ENCODE assay signal across 1 cellular context in genomic region chr9:132240860-132241482, GRCh38.
A peak's percentile ranks its signal among the peaks of the same experiment; 100 is the strongest.
TF ChIP-seq lines count a peak whose summit lies in the region.

No MANE protein-coding gene starts in this region.

TF ChIP-seq in K562, 482 proteins besides CTCF, POLR2A, EP300 and RAD21 (continued from another document):
- TF ChIP-seq, protein P1, sequence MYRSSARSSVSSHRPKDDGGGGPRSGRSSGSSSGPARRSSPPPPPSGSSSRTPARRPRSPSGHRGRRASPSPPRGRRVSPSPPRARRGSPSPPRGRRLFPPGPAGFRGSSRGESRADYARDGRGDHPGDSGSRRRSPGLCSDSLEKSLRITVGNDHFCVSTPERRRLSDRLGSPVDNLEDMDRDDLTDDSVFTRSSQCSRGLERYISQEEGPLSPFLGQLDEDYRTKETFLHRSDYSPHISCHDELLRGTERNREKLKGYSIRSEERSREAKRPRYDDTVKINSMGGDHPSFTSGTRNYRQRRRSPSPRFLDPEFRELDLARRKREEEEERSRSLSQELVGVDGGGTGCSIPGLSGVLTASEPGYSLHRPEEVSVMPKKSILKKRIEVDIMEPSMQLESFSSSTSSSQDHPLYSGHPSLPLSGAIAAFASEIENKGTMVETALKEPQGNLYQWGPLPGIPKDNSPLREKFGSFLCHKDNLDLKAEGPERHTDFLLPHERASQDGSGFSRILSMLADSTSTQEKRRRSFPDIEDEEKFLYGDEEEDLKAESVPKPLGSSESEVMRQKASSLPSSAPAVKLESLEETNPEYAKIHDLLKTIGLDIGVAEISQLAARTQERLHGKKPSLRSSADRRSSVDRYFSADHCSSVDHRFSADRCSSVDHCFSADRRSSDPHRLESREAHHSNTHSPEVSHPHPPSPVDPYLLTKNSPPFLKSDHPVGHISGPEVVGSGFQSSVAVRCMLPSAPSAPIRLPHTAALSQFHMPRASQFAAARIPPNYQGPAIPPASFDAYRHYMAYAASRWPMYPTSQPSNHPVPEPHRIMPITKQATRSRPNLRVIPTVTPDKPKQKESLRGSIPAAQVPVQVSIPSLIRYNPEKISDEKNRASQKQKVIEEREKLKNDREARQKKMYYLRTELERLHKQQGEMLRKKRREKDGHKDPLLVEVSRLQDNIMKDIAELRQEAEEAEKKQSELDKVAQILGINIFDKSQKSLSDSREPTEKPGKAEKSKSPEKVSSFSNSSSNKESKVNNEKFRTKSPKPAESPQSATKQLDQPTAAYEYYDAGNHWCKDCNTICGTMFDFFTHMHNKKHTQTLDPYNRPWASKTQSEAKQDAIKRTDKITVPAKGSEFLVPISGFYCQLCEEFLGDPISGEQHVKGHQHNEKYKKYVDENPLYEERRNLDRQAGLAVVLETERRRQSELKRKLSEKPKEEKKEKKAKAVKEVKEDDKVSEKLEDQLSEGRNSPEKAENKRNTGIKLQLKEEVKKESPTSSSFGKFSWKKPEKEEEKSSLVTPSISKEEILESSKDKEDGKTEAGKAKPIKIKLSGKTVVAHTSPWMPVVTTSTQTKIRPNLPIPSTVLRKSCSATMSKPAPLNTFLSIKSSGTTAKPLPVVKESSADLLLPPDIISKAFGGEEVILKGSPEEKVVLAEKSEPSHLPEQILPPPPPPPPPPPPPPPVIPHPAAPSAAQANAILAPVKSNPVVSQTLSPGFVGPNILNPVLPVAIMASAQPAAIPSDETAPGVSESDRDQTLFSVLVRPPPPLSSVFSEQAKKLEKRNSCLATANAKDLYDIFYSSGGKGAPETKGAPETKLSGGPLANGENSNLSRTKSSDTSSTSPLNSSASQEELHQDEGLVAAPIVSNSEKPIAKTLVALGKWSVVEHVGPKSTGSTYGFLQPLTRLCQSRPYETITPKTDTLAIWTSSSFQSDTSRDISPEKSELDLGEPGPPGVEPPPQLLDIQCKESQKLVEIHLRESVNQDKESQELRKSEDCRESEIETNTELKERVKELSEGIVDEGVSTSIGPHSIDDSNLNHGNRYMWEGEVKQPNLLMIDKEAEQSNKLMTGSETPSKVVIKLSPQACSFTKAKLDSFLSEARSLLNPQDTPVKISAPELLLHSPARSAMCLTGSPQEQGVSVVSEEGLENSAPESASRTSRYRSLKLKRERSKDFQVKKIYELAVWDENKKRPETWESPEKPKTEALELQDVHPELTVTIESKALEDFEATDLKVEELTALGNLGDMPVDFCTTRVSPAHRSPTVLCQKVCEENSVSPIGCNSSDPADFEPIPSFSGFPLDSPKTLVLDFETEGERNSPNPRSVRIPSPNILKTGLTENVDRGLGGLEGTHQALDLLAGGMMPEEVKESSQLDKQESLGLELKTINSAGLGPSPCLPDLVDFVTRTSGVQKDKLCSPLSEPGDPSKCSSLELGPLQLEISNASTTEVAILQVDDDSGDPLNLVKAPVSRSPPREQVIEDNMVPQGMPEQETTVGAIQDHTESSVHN (IDR thresholded peaks at IDR 0.05; ENCODE audit: borderline replicate concordance in 1 of 2, low read depth in 1 of 2), result no peak
- TF ChIP-seq SP1 (CRISPR knock-in tag; IDR thresholded peaks at IDR 0.05) (peak; percentile 56; the same call in 1 of the 2 replicates), EGR1 (conservative IDR thresholded peaks at IDR 0.05) (peak; percentile 73; the same call in 1 of the 2 replicates), PHF8 (IDR thresholded peaks at IDR 0.05; ENCODE audit: borderline replicate concordance, low read length) (peak; percentile 42; the same call in 1 of the 2 replicates), KLF13 (tag; IDR thresholded peaks at IDR 0.05; ENCODE audit: borderline replicate concordance, low read depth) (no peak), MAZ (CRISPR knock-in tag; conservative IDR thresholded peaks at IDR 0.05 in 1 of 2, IDR thresholded peaks at IDR 0.05 in 1 of 2) (peak in 1 of 2 experiments; percentile 32; a peak in 1 of 4 replicates), ZFX (CRISPR knock-in tag; IDR thresholded peaks at IDR 0.05) (peak; percentile 57), HDAC1 (IDR thresholded peaks at IDR 0.05) (peak in 1 of 2 experiments; percentile 41; a peak in 1 of 4 replicates), ZNF57 (CRISPR knock-in tag; IDR thresholded peaks at IDR 0.05) (no peak), CREB1 (IDR thresholded peaks at IDR 0.05) (peak; percentile 45; the same call in 1 of the 2 replicates), CREB1 (CRISPR knock-in tag; IDR thresholded peaks at IDR 0.05) (peak; percentile 55), NR2C2 (CRISPR knock-in tag; IDR thresholded peaks at IDR 0.05) (peak; percentile 23; the same call in 1 of the 2 replicates), NR2C2 (tag; IDR thresholded peaks at IDR 0.05) (no peak), PBX2 (CRISPR knock-in tag; IDR thresholded peaks at IDR 0.05; ENCODE audit: low read depth) (no peak), PBX2 (tag; conservative IDR thresholded peaks at IDR 0.05; ENCODE audit: low read depth) (no peak), L3MBTL2 (IDR thresholded peaks at IDR 0.05) (peak; percentile 92), POLR2G (IDR thresholded peaks at IDR 0.05; ENCODE audit: low read depth, low read length) (peak; percentile 71)
- TF ChIP-seq, protein P2, sequence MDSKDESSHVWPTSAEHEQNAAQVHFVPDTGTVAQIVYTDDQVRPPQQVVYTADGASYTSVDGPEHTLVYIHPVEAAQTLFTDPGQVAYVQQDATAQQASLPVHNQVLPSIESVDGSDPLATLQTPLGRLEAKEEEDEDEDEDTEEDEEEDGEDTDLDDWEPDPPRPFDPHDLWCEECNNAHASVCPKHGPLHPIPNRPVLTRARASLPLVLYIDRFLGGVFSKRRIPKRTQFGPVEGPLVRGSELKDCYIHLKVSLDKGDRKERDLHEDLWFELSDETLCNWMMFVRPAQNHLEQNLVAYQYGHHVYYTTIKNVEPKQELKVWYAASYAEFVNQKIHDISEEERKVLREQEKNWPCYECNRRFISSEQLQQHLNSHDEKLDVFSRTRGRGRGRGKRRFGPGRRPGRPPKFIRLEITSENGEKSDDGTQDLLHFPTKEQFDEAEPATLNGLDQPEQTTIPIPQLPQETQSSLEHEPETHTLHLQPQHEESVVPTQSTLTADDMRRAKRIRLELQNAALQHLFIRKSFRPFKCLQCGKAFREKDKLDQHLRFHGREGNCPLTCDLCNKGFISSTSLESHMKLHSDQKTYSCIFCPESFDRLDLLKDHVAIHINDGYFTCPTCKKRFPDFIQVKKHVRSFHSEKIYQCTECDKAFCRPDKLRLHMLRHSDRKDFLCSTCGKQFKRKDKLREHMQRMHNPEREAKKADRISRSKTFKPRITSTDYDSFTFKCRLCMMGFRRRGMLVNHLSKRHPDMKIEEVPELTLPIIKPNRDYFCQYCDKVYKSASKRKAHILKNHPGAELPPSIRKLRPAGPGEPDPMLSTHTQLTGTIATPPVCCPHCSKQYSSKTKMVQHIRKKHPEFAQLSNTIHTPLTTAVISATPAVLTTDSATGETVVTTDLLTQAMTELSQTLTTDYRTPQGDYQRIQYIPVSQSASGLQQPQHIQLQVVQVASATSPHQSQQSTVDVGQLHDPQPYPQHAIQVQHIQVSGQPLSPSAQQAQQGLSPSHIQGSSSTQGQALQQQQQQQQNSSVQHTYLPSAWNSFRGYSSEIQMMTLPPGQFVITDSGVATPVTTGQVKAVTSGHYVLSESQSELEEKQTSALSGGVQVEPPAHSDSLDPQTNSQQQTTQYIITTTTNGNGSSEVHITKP (IDR thresholded peaks at IDR 0.05; ENCODE audit: partially characterized antibody), result peak; percentile 53
- TF ChIP-seq, protein P3, sequence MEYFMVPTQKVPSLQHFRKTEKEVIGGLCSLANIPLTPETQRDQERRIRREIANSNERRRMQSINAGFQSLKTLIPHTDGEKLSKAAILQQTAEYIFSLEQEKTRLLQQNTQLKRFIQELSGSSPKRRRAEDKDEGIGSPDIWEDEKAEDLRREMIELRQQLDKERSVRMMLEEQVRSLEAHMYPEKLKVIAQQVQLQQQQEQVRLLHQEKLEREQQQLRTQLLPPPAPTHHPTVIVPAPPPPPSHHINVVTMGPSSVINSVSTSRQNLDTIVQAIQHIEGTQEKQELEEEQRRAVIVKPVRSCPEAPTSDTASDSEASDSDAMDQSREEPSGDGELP (CRISPR knock-in tag; IDR thresholded peaks at IDR 0.05; ENCODE audit: borderline replicate concordance), result peak; percentile 56; the same call in 1 of the 2 replicates
TF ChIP-seq in K562: peak in this region for 29.
